18 cellular contexts compared by ENCODE assay signal in genomic region chr2:96599941-96600340, GRCh38. TPM values are rescaled to one million over a fixed set of nuclear protein-coding genes. Genes with fewer than 3 reads are reported as not detected.
DNase-seq lines count a peak whose midpoint lies in the region; ATAC-seq and TF ChIP-seq lines count a peak whose summit lies in the region.
"Had no signal": no experiment of that assay in that cellular context is flagged by ENCODE, and none has a peak within 500 bp of the region (broad histone marks: within the 10 kb centered on the region; RNA-seq: fewer than 3 reads in every experiment).

No MANE protein-coding gene starts in this region.

- H3K4me2 ChIP-seq in MM.1S (ENCODE audit: low read depth, low read length) = no peak overlapping the region
- H3K4me2 ChIP-seq: BLaER1 treated with 17β-estradiol and CSF1 and Interleukin-3, amounts not matched to agents 10 nM and 100 nM; GM23338 had no signal

- no peaks in the 10 kb centered on the region for H3K9me2 ChIP-seq in MM.1S (replicated peaks; ENCODE audit: insufficient read depth, low read length)

- H3K4me1 Mint-ChIP-seq in T-helper 1 cell treated with Interleukin-12 subunit alpha and Interleukin-12 subunit beta and Interleukin-4 antibody, amounts not matched to agents 30 μg/mL and 1 μg/mL, for 36 hours (ENCODE audit: low read depth) = peaks cover 44% of the 10 kb centered on the region
- peaks cover 48% of the 10 kb centered on the region for H3K4me1 Mint-ChIP-seq in activated T-helper 1 cell treated with anti-CD3 and anti-CD28 coated beads, Interleukin-12 subunit alpha, Interleukin-12 subunit beta, Interleukin-2, Interleukin-4 antibody, amounts not matched to agents 30 ng/mL and 10 ng/mL and 1 ng/mL, durations not matched to agents 14 hours and 24 hours and 36 hours (ENCODE audit: low read depth)
- H3K4me1 Mint-ChIP-seq: GM23338 had no signal

- no peaks in the 10 kb centered on the region for H3K79me2 ChIP-seq in MM.1S (ENCODE audit: low read length)

- H3F3A ChIP-seq in MM.1S (ENCODE audit: insufficient read depth, low read length) = no peaks in the 10 kb centered on the region

- CTCF ChIA-PET in RWPE1 (lab: Yijun Ruan, JAX) = interaction anchor here (0.8 kb wide), 1 partner anchor 45 kb away, joined by 3 read pairs; no protein-coding TSS in a partner anchor

- H3K4me1 ChIP-seq in foreskin keratinocyte (peaks cover 7% of the 10 kb centered on the region), MM.1S (ENCODE audit: low read length) (no peaks in the 10 kb centered on the region)

- H3K4me3 Mint-ChIP-seq in T-helper 1 cell treated with Interleukin-12 subunit alpha and Interleukin-12 subunit beta and Interleukin-4 antibody, amounts not matched to agents 30 μg/mL and 1 μg/mL, for 36 hours = no peak overlapping the region
- H3K4me3 Mint-ChIP-seq in activated T-helper 1 cell treated with anti-CD3 and anti-CD28 coated beads, Interleukin-12 subunit alpha, Interleukin-12 subunit beta, Interleukin-2, Interleukin-4 antibody, amounts not matched to agents 30 ng/mL and 10 ng/mL and 1 ng/mL, durations not matched to agents 14 hours and 24 hours and 36 hours = no peak overlapping the region
- H3K4me3 Mint-ChIP-seq: CD4-positive, CD25-positive, alpha-beta regulatory T cell; GM23338 had no signal

- H3K36me3 Mint-ChIP-seq in T-helper 1 cell treated with Interleukin-12 subunit alpha and Interleukin-12 subunit beta and Interleukin-4 antibody, amounts not matched to agents 30 μg/mL and 1 μg/mL, for 36 hours (ENCODE audit: low read depth) = peaks cover 70% of the 10 kb centered on the region
- peaks cover 59% of the 10 kb centered on the region for H3K36me3 Mint-ChIP-seq in activated T-helper 1 cell treated with anti-CD3 and anti-CD28 coated beads, Interleukin-12 subunit alpha, Interleukin-12 subunit beta, Interleukin-2, Interleukin-4 antibody, amounts not matched to agents 30 ng/mL and 10 ng/mL and 1 ng/mL, durations not matched to agents 14 hours and 24 hours and 36 hours (ENCODE audit: low read depth)

- H3K9me3 ChIP-seq in MM.1S (replicated peaks; ENCODE audit: insufficient read depth, low read length) = no peaks in the 10 kb centered on the region
- H3K9me3 ChIP-seq: BLaER1 treated with 17β-estradiol and CSF1 and Interleukin-3, amounts not matched to agents 10 nM and 100 nM had no signal

- H3K9me3 Mint-ChIP-seq in T-helper 1 cell treated with Interleukin-12 subunit alpha and Interleukin-12 subunit beta and Interleukin-4 antibody, amounts not matched to agents 30 μg/mL and 1 μg/mL, for 36 hours = no peaks in the 10 kb centered on the region
- H3K9me3 Mint-ChIP-seq in activated T-helper 1 cell treated with anti-CD3 and anti-CD28 coated beads, Interleukin-12 subunit alpha, Interleukin-12 subunit beta, Interleukin-2, Interleukin-4 antibody, amounts not matched to agents 30 ng/mL and 10 ng/mL and 1 ng/mL, durations not matched to agents 14 hours and 24 hours and 36 hours = no peaks in the 10 kb centered on the region
- H3K9me3 Mint-ChIP-seq: CD4-positive, CD25-positive, alpha-beta regulatory T cell; GM23338 had no signal

- no peaks in the 10 kb centered on the region for H3K27me3 Mint-ChIP-seq in T-helper 1 cell treated with Interleukin-12 subunit alpha and Interleukin-12 subunit beta and Interleukin-4 antibody, amounts not matched to agents 30 μg/mL and 1 μg/mL, for 36 hours (ENCODE audit: low read depth)
- H3K27me3 Mint-ChIP-seq in activated T-helper 1 cell treated with anti-CD3 and anti-CD28 coated beads, Interleukin-12 subunit alpha, Interleukin-12 subunit beta, Interleukin-2, Interleukin-4 antibody, amounts not matched to agents 30 ng/mL and 10 ng/mL and 1 ng/mL, durations not matched to agents 14 hours and 24 hours and 36 hours (ENCODE audit: insufficient read depth) = no peaks in the 10 kb centered on the region
- H3K27me3 Mint-ChIP-seq: CD4-positive, CD25-positive, alpha-beta regulatory T cell had no signal

- H4K20me1 ChIP-seq in MM.1S (ENCODE audit: insufficient read depth, low read length) = no peaks in the 10 kb centered on the region

- TF ChIP-seq CTCF in RWPE1 (conservative IDR thresholded peaks at IDR 0.05; ENCODE audit: low read depth) (no peak), foreskin keratinocyte (conservative IDR thresholded peaks at IDR 0.05) (no peak), MM.1S (IDR thresholded peaks at IDR 0.05; ENCODE audit: low read length) (no peak)

- H3K27me3 ChIP-seq in foreskin keratinocyte (no peaks in the 10 kb centered on the region), MM.1S (replicated peaks; ENCODE audit: insufficient read depth, low read length) (no peaks in the 10 kb centered on the region)
- H3K27me3 ChIP-seq: BLaER1 treated with 17β-estradiol and CSF1 and Interleukin-3, amounts not matched to agents 10 nM and 100 nM had no signal

- H3K27ac Mint-ChIP-seq in T-helper 1 cell treated with Interleukin-12 subunit alpha and Interleukin-12 subunit beta and Interleukin-4 antibody, amounts not matched to agents 30 μg/mL and 1 μg/mL, for 36 hours = peak overlapping the region; percentile 15
- peak overlapping the region; percentile 29 for H3K27ac Mint-ChIP-seq in activated T-helper 1 cell treated with anti-CD3 and anti-CD28 coated beads, Interleukin-12 subunit alpha, Interleukin-12 subunit beta, Interleukin-2, Interleukin-4 antibody, amounts not matched to agents 30 ng/mL and 10 ng/mL and 1 ng/mL, durations not matched to agents 14 hours and 24 hours and 36 hours
- H3K27ac Mint-ChIP-seq: GM23338 had no signal

- H3K36me3 ChIP-seq in MM.1S (replicated peaks; ENCODE audit: insufficient read depth, low read length) = peaks cover 4% of the 10 kb centered on the region; the same call in 1 of the 2 replicates

- no peak overlapping the region for H2AFZ ChIP-seq in MM.1S (ENCODE audit: low read length)
- H2AFZ ChIP-seq: GM23338 had no signal

- no peak overlapping the region for H3K9ac ChIP-seq in MM.1S (ENCODE audit: low read length)
- H3K9ac ChIP-seq: BLaER1 treated with 17β-estradiol and CSF1 and Interleukin-3, amounts not matched to agents 10 nM and 100 nM had no signal

- intact Hi-C loops in activated T-helper 1 cell treated with anti-CD3 and anti-CD28 coated beads, Interleukin-12 subunit alpha, Interleukin-12 subunit beta, Interleukin-2, Interleukin-4 antibody, amounts not matched to agents 30 ng/mL and 10 ng/mL and 1 ng/mL, durations not matched to agents 14 hours and 24 hours and 36 hours (cut with micrococcal nuclease) = loop anchor here (5.0 kb wide), 1 partner anchor 37 kb away; the partner anchor contains the start of gene KANSL3

- H3K27ac ChIP-seq in RWPE1 (no peak overlapping the region), foreskin keratinocyte (no peak overlapping the region), MM.1S (ENCODE audit: low read length) (no peak overlapping the region)
- H3K27ac ChIP-seq: BLaER1 treated with 17β-estradiol and CSF1 and Interleukin-3, amounts not matched to agents 10 nM and 100 nM had no signal

- POLR2A ChIA-PET in RWPE1 (lab: Yijun Ruan, JAX; ENCODE audit: low non-redundant PET) = no interaction called here

- ATAC-seq in foreskin keratinocyte (no peak), GM19397 (IDR thresholded peaks at IDR 0.05; ENCODE audit: unreplicated experiment) (no peak)
- ATAC-seq: GM12878, GM23338 had no signal

- H3K4me3 ChIP-seq in MM.1S (ENCODE audit: low read length) = no peak overlapping the region
- H3K4me3 ChIP-seq: BLaER1 treated with 17β-estradiol and CSF1 and Interleukin-3, amounts not matched to agents 10 nM and 100 nM; GM12878; GM23338 had no signal

- DNase-seq in T-helper 1 cell (no peak), RWPE1 (ENCODE audit: low spot score) (peak; percentile 17), foreskin keratinocyte (peak; percentile 9 to 33), MM.1S (no peak), MV-4-11 (lab: John Stamatoyannopoulos, UW) (no peak)
- DNase-seq in activated T-helper 1 cell treated with anti-CD3 and anti-CD28 coated beads, Interleukin-12 subunit alpha, Interleukin-12 subunit beta, Interleukin-2, Interleukin-4 antibody, amounts not matched to agents 30 ng/mL and 10 ng/mL and 1 ng/mL, durations not matched to agents 14 hours and 24 hours and 36 hours (ENCODE audit: low spot score) = no peak
- DNase-seq: 8988T; Calu3; CD4-positive, CD25-positive, alpha-beta regulatory T cell; DMS 273 treated with DMSO at 0.1 percent for 48 hours; DMS79; H7 had no signal

RNA-seq across cellular contexts. Expression of gene KANSL3, which starts 38.2 kb away (rescaled TPM):
- total RNA-seq in activated T-helper 1 cell treated with anti-CD3 and anti-CD28 coated beads, Interleukin-12 subunit alpha, Interleukin-12 subunit beta, Interleukin-2, Interleukin-4 antibody, amounts not matched to agents 30 ng/mL and 10 ng/mL and 1 ng/mL, durations not matched to agents 14 hours and 24 hours and 36 hours = 51.8 and 55.0 TPM in 2 replicates
- total RNA-seq in foreskin keratinocyte = 22.5 and 24.2 TPM in 2 replicates
- polyA plus RNA-seq in foreskin keratinocyte = 7.9 and 8.6 TPM in 2 replicates

RNA-seq across cellular contexts. Expression of gene FER1L5, which starts 42.6 kb away (rescaled TPM):
- not detected in 2 replicates for total RNA-seq in activated T-helper 1 cell treated with anti-CD3 and anti-CD28 coated beads, Interleukin-12 subunit alpha, Interleukin-12 subunit beta, Interleukin-2, Interleukin-4 antibody, amounts not matched to agents 30 ng/mL and 10 ng/mL and 1 ng/mL, durations not matched to agents 14 hours and 24 hours and 36 hours
- 0.18 and 0.20 TPM in 2 replicates for total RNA-seq in foreskin keratinocyte
- polyA plus RNA-seq in foreskin keratinocyte = 0.03 and 0.04 TPM in 2 replicates
- total RNA-seq: Calu3; CD4-positive, CD25-positive, alpha-beta regulatory T cell; G401; GM12878 had no signal
- polyA plus RNA-seq: GM12878 had no signal

Comparison
In these comparisons a context has a peak if more than half of its experiments do, and no peak if none do; other contexts are left out.
1. DNase-seq: peak in RWPE1 (single experiment) and foreskin keratinocyte (2 of 2); none in T-helper 1 cell (0 of 5), activated T-helper 1 cell treated with anti-CD3 and anti-CD28 coated beads, Interleukin-12 subunit alpha, Interleukin-12 subunit beta, Interleukin-2, Interleukin-4 antibody, amounts not matched to agents 30 ng/mL and 10 ng/mL and 1 ng/mL, durations not matched to agents 14 hours and 24 hours and 36 hours (single experiment), MM.1S (single experiment) and MV-4-11 (single experiment).